In the genomic region with DNA sequence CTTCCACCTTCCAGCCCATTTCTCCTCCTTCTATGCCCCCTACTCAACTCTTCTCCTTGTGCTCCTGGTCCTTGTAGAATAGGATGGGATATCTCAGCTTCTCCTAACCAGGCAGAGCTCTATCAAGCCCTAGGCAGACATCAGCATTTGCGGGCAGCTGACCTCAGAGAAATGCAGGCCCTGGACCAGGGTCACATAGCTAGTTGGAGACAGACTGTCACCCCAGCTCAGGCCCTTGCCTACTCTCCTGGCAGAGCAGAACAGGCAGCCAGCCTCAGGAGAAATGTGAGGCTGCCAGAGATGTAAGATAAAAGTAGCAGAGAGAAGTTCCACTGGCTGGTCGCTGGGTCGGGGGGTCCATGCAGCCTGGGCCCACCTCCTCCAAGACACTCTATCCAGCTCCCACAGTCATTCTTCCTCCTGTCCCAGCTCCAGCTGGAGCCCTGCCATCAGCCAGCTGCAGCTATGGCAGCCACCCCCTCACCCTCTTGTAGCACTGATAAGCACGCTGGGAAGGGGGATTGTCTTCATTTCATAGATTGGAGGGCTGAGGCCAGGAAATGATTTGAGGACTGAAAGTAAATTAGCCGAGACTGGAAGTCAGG, we compare ENCODE assay signal across 1 cellular context.
TF ChIP-seq lines count a peak whose summit lies in the region.

No MANE protein-coding gene starts in this region.

TF ChIP-seq in GM23338, 12 proteins besides CTCF, POLR2A, EP300 and RAD21:
- TF ChIP-seq, protein P1, sequence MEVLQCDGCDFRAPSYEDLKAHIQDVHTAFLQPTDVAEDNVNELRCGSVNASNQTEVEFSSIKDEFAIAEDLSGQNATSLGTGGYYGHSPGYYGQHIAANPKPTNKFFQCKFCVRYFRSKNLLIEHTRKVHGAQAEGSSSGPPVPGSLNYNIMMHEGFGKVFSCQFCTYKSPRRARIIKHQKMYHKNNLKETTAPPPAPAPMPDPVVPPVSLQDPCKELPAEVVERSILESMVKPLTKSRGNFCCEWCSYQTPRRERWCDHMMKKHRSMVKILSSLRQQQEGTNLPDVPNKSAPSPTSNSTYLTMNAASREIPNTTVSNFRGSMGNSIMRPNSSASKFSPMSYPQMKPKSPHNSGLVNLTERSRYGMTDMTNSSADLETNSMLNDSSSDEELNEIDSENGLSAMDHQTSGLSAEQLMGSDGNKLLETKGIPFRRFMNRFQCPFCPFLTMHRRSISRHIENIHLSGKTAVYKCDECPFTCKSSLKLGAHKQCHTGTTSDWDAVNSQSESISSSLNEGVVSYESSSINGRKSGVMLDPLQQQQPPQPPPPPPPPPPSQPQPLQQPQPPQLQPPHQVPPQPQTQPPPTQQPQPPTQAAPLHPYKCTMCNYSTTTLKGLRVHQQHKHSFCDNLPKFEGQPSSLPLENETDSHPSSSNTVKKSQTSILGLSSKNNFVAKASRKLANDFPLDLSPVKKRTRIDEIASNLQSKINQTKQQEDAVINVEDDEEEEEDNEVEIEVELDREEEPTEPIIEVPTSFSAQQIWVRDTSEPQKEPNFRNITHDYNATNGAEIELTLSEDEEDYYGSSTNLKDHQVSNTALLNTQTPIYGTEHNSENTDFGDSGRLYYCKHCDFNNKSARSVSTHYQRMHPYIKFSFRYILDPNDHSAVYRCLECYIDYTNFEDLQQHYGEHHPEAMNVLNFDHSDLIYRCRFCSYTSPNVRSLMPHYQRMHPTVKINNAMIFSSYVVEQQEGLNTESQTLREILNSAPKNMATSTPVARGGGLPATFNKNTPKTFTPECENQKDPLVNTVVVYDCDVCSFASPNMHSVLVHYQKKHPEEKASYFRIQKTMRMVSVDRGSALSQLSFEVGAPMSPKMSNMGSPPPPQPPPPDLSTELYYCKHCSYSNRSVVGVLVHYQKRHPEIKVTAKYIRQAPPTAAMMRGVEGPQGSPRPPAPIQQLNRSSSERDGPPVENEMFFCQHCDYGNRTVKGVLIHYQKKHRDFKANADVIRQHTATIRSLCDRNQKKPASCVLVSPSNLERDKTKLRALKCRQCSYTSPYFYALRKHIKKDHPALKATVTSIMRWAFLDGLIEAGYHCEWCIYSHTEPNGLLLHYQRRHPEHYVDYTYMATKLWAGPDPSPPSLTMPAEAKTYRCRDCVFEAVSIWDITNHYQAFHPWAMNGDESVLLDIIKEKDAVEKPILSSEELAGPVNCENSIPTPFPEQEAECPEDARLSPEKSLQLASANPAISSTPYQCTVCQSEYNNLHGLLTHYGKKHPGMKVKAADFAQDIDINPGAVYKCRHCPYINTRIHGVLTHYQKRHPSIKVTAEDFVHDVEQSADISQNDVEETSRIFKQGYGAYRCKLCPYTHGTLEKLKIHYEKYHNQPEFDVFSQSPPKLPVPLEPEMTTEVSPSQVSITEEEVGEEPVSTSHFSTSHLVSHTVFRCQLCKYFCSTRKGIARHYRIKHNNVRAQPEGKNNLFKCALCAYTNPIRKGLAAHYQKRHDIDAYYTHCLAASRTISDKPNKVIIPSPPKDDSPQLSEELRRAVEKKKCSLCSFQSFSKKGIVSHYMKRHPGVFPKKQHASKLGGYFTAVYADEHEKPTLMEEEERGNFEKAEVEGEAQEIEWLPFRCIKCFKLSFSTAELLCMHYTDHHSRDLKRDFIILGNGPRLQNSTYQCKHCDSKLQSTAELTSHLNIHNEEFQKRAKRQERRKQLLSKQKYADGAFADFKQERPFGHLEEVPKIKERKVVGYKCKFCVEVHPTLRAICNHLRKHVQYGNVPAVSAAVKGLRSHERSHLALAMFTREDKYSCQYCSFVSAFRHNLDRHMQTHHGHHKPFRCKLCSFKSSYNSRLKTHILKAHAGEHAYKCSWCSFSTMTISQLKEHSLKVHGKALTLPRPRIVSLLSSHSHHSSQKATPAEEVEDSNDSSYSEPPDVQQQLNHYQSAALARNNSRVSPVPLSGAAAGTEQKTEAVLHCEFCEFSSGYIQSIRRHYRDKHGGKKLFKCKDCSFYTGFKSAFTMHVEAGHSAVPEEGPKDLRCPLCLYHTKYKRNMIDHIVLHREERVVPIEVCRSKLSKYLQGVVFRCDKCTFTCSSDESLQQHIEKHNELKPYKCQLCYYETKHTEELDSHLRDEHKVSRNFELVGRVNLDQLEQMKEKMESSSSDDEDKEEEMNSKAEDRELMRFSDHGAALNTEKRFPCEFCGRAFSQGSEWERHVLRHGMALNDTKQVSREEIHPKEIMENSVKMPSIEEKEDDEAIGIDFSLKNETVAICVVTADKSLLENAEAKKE (CRISPR knock-in tag; IDR thresholded peaks at IDR 0.05) = no peak
- TF ChIP-seq EZH2 (IDR thresholded peaks at IDR 0.05; ENCODE audit: low read depth, unreplicated experiment) = no peak
- TF ChIP-seq EZH2phosphoT487 (IDR thresholded peaks at IDR 0.05; ENCODE audit: unreplicated experiment) = no peak
- TF ChIP-seq, protein P2, sequence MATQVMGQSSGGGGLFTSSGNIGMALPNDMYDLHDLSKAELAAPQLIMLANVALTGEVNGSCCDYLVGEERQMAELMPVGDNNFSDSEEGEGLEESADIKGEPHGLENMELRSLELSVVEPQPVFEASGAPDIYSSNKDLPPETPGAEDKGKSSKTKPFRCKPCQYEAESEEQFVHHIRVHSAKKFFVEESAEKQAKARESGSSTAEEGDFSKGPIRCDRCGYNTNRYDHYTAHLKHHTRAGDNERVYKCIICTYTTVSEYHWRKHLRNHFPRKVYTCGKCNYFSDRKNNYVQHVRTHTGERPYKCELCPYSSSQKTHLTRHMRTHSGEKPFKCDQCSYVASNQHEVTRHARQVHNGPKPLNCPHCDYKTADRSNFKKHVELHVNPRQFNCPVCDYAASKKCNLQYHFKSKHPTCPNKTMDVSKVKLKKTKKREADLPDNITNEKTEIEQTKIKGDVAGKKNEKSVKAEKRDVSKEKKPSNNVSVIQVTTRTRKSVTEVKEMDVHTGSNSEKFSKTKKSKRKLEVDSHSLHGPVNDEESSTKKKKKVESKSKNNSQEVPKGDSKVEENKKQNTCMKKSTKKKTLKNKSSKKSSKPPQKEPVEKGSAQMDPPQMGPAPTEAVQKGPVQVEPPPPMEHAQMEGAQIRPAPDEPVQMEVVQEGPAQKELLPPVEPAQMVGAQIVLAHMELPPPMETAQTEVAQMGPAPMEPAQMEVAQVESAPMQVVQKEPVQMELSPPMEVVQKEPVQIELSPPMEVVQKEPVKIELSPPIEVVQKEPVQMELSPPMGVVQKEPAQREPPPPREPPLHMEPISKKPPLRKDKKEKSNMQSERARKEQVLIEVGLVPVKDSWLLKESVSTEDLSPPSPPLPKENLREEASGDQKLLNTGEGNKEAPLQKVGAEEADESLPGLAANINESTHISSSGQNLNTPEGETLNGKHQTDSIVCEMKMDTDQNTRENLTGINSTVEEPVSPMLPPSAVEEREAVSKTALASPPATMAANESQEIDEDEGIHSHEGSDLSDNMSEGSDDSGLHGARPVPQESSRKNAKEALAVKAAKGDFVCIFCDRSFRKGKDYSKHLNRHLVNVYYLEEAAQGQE (IDR thresholded peaks at IDR 0.05; ENCODE audit: unreplicated experiment) = no peak
- no peak for TF ChIP-seq JUNB (IDR thresholded peaks at IDR 0.05; ENCODE audit: unreplicated experiment)
- no peak for TF ChIP-seq NANOG (IDR thresholded peaks at IDR 0.05; ENCODE audit: borderline replicate concordance)
- TF ChIP-seq STAT1 (IDR thresholded peaks at IDR 0.05; ENCODE audit: unreplicated experiment) = no peak
- TF ChIP-seq ZNF331 (CRISPR knock-in tag; IDR thresholded peaks at IDR 0.05; ENCODE audit: low read depth) = no peak
- TF ChIP-seq, protein P3, sequence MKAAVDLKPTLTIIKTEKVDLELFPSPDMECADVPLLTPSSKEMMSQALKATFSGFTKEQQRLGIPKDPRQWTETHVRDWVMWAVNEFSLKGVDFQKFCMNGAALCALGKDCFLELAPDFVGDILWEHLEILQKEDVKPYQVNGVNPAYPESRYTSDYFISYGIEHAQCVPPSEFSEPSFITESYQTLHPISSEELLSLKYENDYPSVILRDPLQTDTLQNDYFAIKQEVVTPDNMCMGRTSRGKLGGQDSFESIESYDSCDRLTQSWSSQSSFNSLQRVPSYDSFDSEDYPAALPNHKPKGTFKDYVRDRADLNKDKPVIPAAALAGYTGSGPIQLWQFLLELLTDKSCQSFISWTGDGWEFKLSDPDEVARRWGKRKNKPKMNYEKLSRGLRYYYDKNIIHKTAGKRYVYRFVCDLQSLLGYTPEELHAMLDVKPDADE (IDR thresholded peaks at IDR 0.05) = no peak
- no peak for TF ChIP-seq POLR2AphosphoS5 (IDR thresholded peaks at IDR 0.05; ENCODE audit: low read depth)
- no peak for TF ChIP-seq ZNF114 (CRISPR knock-in tag; IDR thresholded peaks at IDR 0.05)
- TF ChIP-seq CREB1 (CRISPR knock-in tag; IDR thresholded peaks at IDR 0.05; ENCODE audit: low read depth) = no peak
